16 cellular contexts compared by ENCODE assay signal in the genomic region with DNA sequence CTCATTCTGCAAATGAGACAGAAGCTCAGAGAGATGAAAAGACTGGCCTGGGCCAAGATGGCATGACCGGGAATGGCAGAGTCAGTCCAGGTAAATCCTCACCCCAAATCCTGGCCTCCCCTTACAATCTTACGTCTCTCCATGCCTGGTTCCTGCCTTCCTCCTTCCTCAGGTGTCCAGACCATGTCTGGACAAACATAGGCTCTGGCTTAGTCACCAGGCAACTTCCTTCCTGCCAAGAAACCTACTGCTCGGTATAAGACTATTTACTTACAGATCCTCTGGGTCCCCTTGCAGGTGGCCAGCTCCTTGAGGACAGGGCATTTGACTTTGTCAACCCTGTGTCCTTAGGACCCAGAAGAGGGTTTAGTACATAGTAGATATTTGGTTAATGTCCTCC.
A peak's percentile ranks its signal among the peaks of the same experiment; 100 is the strongest.
DNase-seq lines count a peak whose midpoint lies in the region; ATAC-seq and TF ChIP-seq lines count a peak whose summit lies in the region.
"Had no signal": no experiment of that assay in that cellular context is flagged by ENCODE, and none has a peak within 500 bp of the region (broad histone marks: within the 10 kb centered on the region; RNA-seq: fewer than 3 reads in every experiment).

No MANE protein-coding gene starts in this region.

- no peaks in the 10 kb centered on the region for H3K36me3 ChIP-seq in BLaER1 treated with 17β-estradiol and CSF1 and Interleukin-3, amounts not matched to agents 10 nM and 100 nM
- no peaks in the 10 kb centered on the region for H3K36me3 ChIP-seq in mucosa of descending colon (ENCODE audit: low read depth)

- peak; percentile 75 for ATAC-seq in mucosa of descending colon
- ATAC-seq: T-helper 17 cell had no signal

- peaks cover 26 to 77% (median 50%) of the 10 kb centered on the region in 10 experiments for H3K4me1 ChIP-seq in BLaER1 treated with 17β-estradiol and CSF1 and Interleukin-3, amounts not matched to agents 10 nM and 100 nM
- peaks cover 5% of the 10 kb centered on the region for H3K4me1 ChIP-seq in mucosa of descending colon (ENCODE audit: low read depth)

- TF ChIP-seq CTCF in mucosa of descending colon (IDR thresholded peaks at IDR 0.05) = no peak

- DNase-seq in NCI-H226 (peak; percentile 34), dermis blood vessel endothelial cell (peak; percentile 57), mucosa of descending colon (peak in 1 of 3 donors; percentile 13), KBM-7 (no peak), OCI-M2 (lab: John Stamatoyannopoulos, UW; ENCODE audit: unreplicated experiment) (no peak), GDM1 (lab: John Stamatoyannopoulos, UW) (no peak), GM03348 (ENCODE audit: low spot score) (no peak)
- DNase-seq: activated CD4-positive, alpha-beta T cell treated with anti-CD3 and anti-CD28 coated beads for 4 hours; activated naive CD8-positive, alpha-beta T cell treated with anti-CD3 and anti-CD28 coated beads, Interleukin-2, amount 10 ng/mL, durations not matched to agents 7 days and 5 days; erythroblast; HFFc6; NCI-H526 treated with DMSO at 0.1 percent for 48 hours; stimulated activated CD4-positive, alpha-beta T cell treated with anti-CD3 and anti-CD28 coated beads, Interleukin-4, amount 100 ng/mL, for 4 hours; T-helper 17 cell had no signal

- H3K9me3 ChIP-seq in BLaER1 treated with 17β-estradiol and CSF1 and Interleukin-3, amounts not matched to agents 10 nM and 100 nM (replicated peaks in 1 of 11) = peaks cover 0 to 7% (median 0%) of the 10 kb centered on the region in 11 experiments; a peak in 3 of 22 replicates
- no peaks in the 10 kb centered on the region for H3K9me3 ChIP-seq in mucosa of descending colon

- no peaks in the 10 kb centered on the region for H3K27me3 ChIP-seq in BLaER1 treated with 17β-estradiol and CSF1 and Interleukin-3, amounts not matched to agents 10 nM and 100 nM

- peak overlapping the region; percentile 52 to 94 (median 79) for H3K4me2 ChIP-seq in BLaER1 treated with 17β-estradiol and CSF1 and Interleukin-3, amounts not matched to agents 10 nM and 100 nM

- intact Hi-C loops in mucosa of descending colon (cut with DNase I, micrococcal nuclease) = no loop called here

- 0 out of 20 replicates have a peak overlapping the region, but pooled peaks of 1 of the 10 experiments have one; percentile 11 for H3K4me3 ChIP-seq in BLaER1 treated with 17β-estradiol and CSF1 and Interleukin-3, amounts not matched to agents 10 nM and 100 nM
- no peak overlapping the region for H3K4me3 ChIP-seq in mucosa of descending colon

- in situ Hi-C loops in KBM-7 (cut with MboI; ENCODE audit: low pct_unique_long_range_greater_than_20kb, low sequenced_read_pairs) = no loop called here

- no peaks in the 10 kb centered on the region for H4K20me1 ChIP-seq in BLaER1 treated with 17β-estradiol and CSF1 and Interleukin-3, amounts not matched to agents 10 nM and 100 nM

- peak overlapping the region in 4 of 11 experiments; percentile 57 to 76 (median 72); a peak in 8 of 22 replicates for H3K9ac ChIP-seq in BLaER1 treated with 17β-estradiol and CSF1 and Interleukin-3, amounts not matched to agents 10 nM and 100 nM

- H3K27ac ChIP-seq in BLaER1 treated with 17β-estradiol and CSF1 and Interleukin-3, amounts not matched to agents 10 nM and 100 nM = peak overlapping the region in 6 of 11 experiments; percentile 29 to 91 (median 82); a peak in 11 of 22 replicates
- H3K27ac ChIP-seq: HL-60 had no signal

Comparison
In these comparisons a context has a peak if more than half of its experiments do, and no peak if none do; other contexts are left out.
1. DNase-seq: peak in NCI-H226 (single experiment) and dermis blood vessel endothelial cell (single experiment); none in KBM-7 (single experiment), OCI-M2 (single experiment), GDM1 (single experiment) and GM03348 (single experiment).